ENCODE assay signal across 1 cellular context in the genomic region with DNA sequence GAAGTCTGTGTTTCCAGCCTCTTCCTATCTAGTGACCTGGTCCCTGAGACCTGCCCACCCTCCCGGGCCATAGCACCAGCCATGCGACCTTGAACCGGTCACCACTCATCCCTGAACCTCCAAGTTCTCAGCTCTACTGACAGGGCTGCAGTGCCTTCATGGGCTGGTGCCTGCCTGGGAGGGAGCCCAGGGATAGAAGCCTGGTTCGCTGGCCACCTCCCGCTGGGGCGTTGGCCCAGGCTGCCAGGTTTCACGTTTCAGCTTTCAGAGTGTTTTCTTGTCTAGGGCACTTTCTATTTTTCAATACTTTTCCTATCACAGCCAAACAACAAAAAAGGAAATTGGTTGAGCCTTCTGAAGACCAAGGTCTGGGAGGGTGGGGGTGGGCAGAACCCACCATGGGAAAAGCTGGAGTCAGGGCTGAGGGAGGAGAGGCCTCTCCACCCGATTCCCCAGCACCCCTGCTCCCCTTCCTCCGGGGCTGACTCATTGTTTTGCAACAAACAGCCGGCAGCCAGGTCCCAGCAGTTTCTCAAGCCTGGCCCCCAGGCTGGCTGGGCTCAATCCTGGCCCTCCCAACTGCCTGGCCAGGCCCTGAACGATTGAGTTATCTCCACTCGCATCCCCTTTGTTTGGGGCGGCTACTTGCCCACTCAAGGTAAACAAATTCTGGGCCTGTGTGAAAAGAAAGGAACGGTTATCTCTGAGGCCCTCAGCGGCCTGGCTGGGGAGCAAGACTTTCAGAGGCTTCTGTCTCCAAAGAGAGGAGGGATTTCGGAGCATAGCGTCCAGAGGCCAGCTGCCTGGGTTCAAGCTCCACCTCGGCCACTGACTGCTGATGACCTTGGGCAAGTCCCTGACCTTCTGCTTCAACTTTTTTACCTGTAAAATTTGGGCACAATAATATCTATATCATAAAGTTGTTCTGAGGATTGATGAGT.
TF ChIP-seq lines count a peak whose summit lies in the region.

No MANE protein-coding gene starts in this region.

TF ChIP-seq in K562, 482 proteins besides CTCF, POLR2A, EP300 and RAD21 (continued from another document and continues in another):
- no peak for TF ChIP-seq CCAR2 (IDR thresholded peaks at IDR 0.05; ENCODE audit: low read depth, low read length)
- no peak for TF ChIP-seq SETDB1 (IDR thresholded peaks at IDR 0.05; ENCODE audit: low read length)
- TF ChIP-seq GTF2F1 (IDR thresholded peaks at IDR 0.05; ENCODE audit: low read depth, low read length), result 0 out of 2 replicates have a peak, but pooled peaks have one; percentile 17
- TF ChIP-seq ELF1 (tag; IDR thresholded peaks at IDR 0.05), result no peak
- TF ChIP-seq CREM (IDR thresholded peaks at IDR 0.05; ENCODE audit: low read depth), result peak; percentile 61
- TF ChIP-seq, protein P1, sequence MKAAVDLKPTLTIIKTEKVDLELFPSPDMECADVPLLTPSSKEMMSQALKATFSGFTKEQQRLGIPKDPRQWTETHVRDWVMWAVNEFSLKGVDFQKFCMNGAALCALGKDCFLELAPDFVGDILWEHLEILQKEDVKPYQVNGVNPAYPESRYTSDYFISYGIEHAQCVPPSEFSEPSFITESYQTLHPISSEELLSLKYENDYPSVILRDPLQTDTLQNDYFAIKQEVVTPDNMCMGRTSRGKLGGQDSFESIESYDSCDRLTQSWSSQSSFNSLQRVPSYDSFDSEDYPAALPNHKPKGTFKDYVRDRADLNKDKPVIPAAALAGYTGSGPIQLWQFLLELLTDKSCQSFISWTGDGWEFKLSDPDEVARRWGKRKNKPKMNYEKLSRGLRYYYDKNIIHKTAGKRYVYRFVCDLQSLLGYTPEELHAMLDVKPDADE (conservative IDR thresholded peaks at IDR 0.05; ENCODE audit: control insufficient read depth, low read depth, low read length), result peak; percentile 12; the same call in 1 of the 2 replicates
- no peak for TF ChIP-seq RFX5 (IDR thresholded peaks at IDR 0.05; ENCODE audit: low read depth, low read length)
- no peak for TF ChIP-seq KAT8 (IDR thresholded peaks at IDR 0.05; ENCODE audit: low read depth)
- 0 out of 2 replicates have a peak, but pooled peaks have one; percentile 22 for TF ChIP-seq THAP12 (CRISPR knock-in tag; IDR thresholded peaks at IDR 0.05)
- peak; percentile 84; the same call in 1 of the 2 replicates for TF ChIP-seq DMBX1 (CRISPR knock-in tag; IDR thresholded peaks at IDR 0.05; ENCODE audit: borderline replicate concordance)
- TF ChIP-seq HNRNPL (IDR thresholded peaks at IDR 0.05; ENCODE audit: low read depth, low read length), result 0 out of 2 replicates have a peak, but pooled peaks have one; percentile 21
- peak; percentile 90 for TF ChIP-seq ESRRA (IDR thresholded peaks at IDR 0.05; ENCODE audit: borderline replicate concordance, low read depth)
- no peak for TF ChIP-seq ZNF740 (CRISPR knock-in tag; IDR thresholded peaks at IDR 0.05)
- TF ChIP-seq ZNF740 (tag; IDR thresholded peaks at IDR 0.05), result peak in 1 of 2 experiments; percentile 77; a peak in 2 of 4 replicates
- TF ChIP-seq ZNF143 (CRISPR knock-in tag; IDR thresholded peaks at IDR 0.05), result no peak
- TF ChIP-seq KHSRP (IDR thresholded peaks at IDR 0.05), result no peak
- no peak for TF ChIP-seq NCOA2 (IDR thresholded peaks at IDR 0.05; ENCODE audit: partially characterized antibody in 2 of 2)
- TF ChIP-seq, protein P2, sequence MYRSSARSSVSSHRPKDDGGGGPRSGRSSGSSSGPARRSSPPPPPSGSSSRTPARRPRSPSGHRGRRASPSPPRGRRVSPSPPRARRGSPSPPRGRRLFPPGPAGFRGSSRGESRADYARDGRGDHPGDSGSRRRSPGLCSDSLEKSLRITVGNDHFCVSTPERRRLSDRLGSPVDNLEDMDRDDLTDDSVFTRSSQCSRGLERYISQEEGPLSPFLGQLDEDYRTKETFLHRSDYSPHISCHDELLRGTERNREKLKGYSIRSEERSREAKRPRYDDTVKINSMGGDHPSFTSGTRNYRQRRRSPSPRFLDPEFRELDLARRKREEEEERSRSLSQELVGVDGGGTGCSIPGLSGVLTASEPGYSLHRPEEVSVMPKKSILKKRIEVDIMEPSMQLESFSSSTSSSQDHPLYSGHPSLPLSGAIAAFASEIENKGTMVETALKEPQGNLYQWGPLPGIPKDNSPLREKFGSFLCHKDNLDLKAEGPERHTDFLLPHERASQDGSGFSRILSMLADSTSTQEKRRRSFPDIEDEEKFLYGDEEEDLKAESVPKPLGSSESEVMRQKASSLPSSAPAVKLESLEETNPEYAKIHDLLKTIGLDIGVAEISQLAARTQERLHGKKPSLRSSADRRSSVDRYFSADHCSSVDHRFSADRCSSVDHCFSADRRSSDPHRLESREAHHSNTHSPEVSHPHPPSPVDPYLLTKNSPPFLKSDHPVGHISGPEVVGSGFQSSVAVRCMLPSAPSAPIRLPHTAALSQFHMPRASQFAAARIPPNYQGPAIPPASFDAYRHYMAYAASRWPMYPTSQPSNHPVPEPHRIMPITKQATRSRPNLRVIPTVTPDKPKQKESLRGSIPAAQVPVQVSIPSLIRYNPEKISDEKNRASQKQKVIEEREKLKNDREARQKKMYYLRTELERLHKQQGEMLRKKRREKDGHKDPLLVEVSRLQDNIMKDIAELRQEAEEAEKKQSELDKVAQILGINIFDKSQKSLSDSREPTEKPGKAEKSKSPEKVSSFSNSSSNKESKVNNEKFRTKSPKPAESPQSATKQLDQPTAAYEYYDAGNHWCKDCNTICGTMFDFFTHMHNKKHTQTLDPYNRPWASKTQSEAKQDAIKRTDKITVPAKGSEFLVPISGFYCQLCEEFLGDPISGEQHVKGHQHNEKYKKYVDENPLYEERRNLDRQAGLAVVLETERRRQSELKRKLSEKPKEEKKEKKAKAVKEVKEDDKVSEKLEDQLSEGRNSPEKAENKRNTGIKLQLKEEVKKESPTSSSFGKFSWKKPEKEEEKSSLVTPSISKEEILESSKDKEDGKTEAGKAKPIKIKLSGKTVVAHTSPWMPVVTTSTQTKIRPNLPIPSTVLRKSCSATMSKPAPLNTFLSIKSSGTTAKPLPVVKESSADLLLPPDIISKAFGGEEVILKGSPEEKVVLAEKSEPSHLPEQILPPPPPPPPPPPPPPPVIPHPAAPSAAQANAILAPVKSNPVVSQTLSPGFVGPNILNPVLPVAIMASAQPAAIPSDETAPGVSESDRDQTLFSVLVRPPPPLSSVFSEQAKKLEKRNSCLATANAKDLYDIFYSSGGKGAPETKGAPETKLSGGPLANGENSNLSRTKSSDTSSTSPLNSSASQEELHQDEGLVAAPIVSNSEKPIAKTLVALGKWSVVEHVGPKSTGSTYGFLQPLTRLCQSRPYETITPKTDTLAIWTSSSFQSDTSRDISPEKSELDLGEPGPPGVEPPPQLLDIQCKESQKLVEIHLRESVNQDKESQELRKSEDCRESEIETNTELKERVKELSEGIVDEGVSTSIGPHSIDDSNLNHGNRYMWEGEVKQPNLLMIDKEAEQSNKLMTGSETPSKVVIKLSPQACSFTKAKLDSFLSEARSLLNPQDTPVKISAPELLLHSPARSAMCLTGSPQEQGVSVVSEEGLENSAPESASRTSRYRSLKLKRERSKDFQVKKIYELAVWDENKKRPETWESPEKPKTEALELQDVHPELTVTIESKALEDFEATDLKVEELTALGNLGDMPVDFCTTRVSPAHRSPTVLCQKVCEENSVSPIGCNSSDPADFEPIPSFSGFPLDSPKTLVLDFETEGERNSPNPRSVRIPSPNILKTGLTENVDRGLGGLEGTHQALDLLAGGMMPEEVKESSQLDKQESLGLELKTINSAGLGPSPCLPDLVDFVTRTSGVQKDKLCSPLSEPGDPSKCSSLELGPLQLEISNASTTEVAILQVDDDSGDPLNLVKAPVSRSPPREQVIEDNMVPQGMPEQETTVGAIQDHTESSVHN (IDR thresholded peaks at IDR 0.05; ENCODE audit: borderline replicate concordance in 1 of 2, low read depth in 1 of 2), result 0 out of 4 replicates have a peak, but pooled peaks of 1 of the 2 experiments have one; percentile 29
- TF ChIP-seq GABPA (tag; conservative IDR thresholded peaks at IDR 0.05; ENCODE audit: low read depth), result no peak; the same call in 1 of the 2 replicates
- TF ChIP-seq, protein P3, sequence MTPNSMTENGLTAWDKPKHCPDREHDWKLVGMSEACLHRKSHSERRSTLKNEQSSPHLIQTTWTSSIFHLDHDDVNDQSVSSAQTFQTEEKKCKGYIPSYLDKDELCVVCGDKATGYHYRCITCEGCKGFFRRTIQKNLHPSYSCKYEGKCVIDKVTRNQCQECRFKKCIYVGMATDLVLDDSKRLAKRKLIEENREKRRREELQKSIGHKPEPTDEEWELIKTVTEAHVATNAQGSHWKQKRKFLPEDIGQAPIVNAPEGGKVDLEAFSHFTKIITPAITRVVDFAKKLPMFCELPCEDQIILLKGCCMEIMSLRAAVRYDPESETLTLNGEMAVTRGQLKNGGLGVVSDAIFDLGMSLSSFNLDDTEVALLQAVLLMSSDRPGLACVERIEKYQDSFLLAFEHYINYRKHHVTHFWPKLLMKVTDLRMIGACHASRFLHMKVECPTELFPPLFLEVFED (CRISPR knock-in tag; conservative IDR thresholded peaks at IDR 0.05), result no peak
- TF ChIP-seq MEF2D (tag; conservative IDR thresholded peaks at IDR 0.05; ENCODE audit: low read depth), result 0 out of 2 replicates have a peak, but pooled peaks have one; percentile 3
- 0 out of 2 replicates have a peak, but pooled peaks have one; percentile 52 for TF ChIP-seq ZNF134 (CRISPR knock-in tag; conservative IDR thresholded peaks at IDR 0.05)
- TF ChIP-seq SMARCA4 (IDR thresholded peaks at IDR 0.05), result peak; percentile 86
- no peak for TF ChIP-seq NR2C2 (CRISPR knock-in tag; IDR thresholded peaks at IDR 0.05)
- TF ChIP-seq NR2C2 (tag; IDR thresholded peaks at IDR 0.05), result peak; percentile 67
- TF ChIP-seq CBFB (CRISPR knock-in tag; IDR thresholded peaks at IDR 0.05), result 0 out of 2 replicates have a peak, but pooled peaks have one; percentile 25
- peak; percentile 88 for TF ChIP-seq EHMT2 (IDR thresholded peaks at IDR 0.05)
- no peak for TF ChIP-seq MCM5 (IDR thresholded peaks at IDR 0.05; ENCODE audit: low read depth)
- TF ChIP-seq GATA2 (CRISPR knock-in tag; IDR thresholded peaks at IDR 0.05), result peak; percentile 85
- peak; percentile 84 for TF ChIP-seq EGR1 (conservative IDR thresholded peaks at IDR 0.05)
- peak; percentile 77 for TF ChIP-seq RBFOX2 (IDR thresholded peaks at IDR 0.05; ENCODE audit: low read depth, low read length)
- TF ChIP-seq NFIC (IDR thresholded peaks at IDR 0.05), result peak; percentile 76
- TF ChIP-seq BCOR (IDR thresholded peaks at IDR 0.05), result peak; percentile 61
- TF ChIP-seq TAF15 (IDR thresholded peaks at IDR 0.05; ENCODE audit: low read depth, low read length), result no peak
- TF ChIP-seq L3MBTL2 (IDR thresholded peaks at IDR 0.05), result 0 out of 2 replicates have a peak, but pooled peaks have one; percentile 58
- TF ChIP-seq, protein P4, sequence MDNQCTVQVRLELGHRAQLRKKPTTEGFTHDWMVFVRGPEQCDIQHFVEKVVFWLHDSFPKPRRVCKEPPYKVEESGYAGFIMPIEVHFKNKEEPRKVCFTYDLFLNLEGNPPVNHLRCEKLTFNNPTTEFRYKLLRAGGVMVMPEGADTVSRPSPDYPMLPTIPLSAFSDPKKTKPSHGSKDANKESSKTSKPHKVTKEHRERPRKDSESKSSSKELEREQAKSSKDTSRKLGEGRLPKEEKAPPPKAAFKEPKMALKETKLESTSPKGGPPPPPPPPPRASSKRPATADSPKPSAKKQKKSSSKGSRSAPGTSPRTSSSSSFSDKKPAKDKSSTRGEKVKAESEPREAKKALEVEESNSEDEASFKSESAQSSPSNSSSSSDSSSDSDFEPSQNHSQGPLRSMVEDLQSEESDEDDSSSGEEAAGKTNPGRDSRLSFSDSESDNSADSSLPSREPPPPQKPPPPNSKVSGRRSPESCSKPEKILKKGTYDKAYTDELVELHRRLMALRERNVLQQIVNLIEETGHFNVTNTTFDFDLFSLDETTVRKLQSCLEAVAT (IDR thresholded peaks at IDR 0.05), result peak in 1 of 2 experiments; percentile 52; a peak in 1 of 4 replicates
- TF ChIP-seq ZEB2 (IDR thresholded peaks at IDR 0.05), result peak; percentile 89
